ENCODE assay signal across 1 cellular context in the genomic region with DNA sequence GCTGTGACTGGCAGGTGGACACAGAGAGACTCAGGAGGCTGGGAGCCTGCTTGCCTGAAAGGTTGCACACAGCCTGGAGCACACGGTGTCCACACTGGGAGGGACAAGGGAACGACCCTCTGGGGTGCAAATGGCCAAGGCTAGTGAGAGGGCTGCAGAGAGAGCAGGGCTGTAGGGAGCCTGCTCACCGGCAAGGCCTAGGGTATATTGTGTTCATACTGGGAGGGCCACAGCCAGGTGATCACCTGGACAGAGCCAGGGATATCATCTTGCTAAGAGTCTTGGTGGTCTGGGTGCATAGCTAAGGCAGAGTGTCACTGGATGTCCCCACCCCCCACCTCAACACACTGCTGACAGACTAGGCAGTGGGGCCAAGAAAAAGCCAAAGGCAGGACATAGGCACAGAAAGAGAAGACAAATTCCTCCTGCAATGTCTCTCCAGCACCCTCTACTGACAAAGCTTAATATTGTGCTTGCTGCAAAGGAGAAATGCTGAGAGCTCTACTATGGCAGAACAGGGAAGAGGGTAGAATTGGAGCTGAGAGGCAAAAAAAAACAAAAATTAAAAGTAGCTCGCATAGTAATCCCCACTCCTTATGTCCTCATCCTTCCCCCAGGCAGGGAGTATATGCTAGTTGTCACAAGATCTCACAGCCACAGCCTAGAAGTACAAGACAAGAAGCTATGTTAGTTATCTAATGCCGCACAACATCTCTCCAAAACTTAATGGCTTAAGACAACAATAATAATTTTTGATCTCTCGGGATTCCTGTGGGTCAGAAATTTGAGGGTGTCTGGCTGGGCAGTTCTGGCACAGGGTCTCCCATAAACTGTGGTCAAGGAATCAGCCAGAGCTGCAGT.
TF ChIP-seq lines count a peak whose summit lies in the region.

No MANE protein-coding gene starts in this region.

TF ChIP-seq in GM23338, 12 proteins besides CTCF, POLR2A, EP300 and RAD21 (continued from another document):
- TF ChIP-seq, protein P1, sequence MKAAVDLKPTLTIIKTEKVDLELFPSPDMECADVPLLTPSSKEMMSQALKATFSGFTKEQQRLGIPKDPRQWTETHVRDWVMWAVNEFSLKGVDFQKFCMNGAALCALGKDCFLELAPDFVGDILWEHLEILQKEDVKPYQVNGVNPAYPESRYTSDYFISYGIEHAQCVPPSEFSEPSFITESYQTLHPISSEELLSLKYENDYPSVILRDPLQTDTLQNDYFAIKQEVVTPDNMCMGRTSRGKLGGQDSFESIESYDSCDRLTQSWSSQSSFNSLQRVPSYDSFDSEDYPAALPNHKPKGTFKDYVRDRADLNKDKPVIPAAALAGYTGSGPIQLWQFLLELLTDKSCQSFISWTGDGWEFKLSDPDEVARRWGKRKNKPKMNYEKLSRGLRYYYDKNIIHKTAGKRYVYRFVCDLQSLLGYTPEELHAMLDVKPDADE (IDR thresholded peaks at IDR 0.05): no peak
- TF ChIP-seq JUNB (IDR thresholded peaks at IDR 0.05; ENCODE audit: unreplicated experiment): no peak
- no peak for TF ChIP-seq CREB1 (CRISPR knock-in tag; IDR thresholded peaks at IDR 0.05; ENCODE audit: low read depth)
- TF ChIP-seq, protein P2, sequence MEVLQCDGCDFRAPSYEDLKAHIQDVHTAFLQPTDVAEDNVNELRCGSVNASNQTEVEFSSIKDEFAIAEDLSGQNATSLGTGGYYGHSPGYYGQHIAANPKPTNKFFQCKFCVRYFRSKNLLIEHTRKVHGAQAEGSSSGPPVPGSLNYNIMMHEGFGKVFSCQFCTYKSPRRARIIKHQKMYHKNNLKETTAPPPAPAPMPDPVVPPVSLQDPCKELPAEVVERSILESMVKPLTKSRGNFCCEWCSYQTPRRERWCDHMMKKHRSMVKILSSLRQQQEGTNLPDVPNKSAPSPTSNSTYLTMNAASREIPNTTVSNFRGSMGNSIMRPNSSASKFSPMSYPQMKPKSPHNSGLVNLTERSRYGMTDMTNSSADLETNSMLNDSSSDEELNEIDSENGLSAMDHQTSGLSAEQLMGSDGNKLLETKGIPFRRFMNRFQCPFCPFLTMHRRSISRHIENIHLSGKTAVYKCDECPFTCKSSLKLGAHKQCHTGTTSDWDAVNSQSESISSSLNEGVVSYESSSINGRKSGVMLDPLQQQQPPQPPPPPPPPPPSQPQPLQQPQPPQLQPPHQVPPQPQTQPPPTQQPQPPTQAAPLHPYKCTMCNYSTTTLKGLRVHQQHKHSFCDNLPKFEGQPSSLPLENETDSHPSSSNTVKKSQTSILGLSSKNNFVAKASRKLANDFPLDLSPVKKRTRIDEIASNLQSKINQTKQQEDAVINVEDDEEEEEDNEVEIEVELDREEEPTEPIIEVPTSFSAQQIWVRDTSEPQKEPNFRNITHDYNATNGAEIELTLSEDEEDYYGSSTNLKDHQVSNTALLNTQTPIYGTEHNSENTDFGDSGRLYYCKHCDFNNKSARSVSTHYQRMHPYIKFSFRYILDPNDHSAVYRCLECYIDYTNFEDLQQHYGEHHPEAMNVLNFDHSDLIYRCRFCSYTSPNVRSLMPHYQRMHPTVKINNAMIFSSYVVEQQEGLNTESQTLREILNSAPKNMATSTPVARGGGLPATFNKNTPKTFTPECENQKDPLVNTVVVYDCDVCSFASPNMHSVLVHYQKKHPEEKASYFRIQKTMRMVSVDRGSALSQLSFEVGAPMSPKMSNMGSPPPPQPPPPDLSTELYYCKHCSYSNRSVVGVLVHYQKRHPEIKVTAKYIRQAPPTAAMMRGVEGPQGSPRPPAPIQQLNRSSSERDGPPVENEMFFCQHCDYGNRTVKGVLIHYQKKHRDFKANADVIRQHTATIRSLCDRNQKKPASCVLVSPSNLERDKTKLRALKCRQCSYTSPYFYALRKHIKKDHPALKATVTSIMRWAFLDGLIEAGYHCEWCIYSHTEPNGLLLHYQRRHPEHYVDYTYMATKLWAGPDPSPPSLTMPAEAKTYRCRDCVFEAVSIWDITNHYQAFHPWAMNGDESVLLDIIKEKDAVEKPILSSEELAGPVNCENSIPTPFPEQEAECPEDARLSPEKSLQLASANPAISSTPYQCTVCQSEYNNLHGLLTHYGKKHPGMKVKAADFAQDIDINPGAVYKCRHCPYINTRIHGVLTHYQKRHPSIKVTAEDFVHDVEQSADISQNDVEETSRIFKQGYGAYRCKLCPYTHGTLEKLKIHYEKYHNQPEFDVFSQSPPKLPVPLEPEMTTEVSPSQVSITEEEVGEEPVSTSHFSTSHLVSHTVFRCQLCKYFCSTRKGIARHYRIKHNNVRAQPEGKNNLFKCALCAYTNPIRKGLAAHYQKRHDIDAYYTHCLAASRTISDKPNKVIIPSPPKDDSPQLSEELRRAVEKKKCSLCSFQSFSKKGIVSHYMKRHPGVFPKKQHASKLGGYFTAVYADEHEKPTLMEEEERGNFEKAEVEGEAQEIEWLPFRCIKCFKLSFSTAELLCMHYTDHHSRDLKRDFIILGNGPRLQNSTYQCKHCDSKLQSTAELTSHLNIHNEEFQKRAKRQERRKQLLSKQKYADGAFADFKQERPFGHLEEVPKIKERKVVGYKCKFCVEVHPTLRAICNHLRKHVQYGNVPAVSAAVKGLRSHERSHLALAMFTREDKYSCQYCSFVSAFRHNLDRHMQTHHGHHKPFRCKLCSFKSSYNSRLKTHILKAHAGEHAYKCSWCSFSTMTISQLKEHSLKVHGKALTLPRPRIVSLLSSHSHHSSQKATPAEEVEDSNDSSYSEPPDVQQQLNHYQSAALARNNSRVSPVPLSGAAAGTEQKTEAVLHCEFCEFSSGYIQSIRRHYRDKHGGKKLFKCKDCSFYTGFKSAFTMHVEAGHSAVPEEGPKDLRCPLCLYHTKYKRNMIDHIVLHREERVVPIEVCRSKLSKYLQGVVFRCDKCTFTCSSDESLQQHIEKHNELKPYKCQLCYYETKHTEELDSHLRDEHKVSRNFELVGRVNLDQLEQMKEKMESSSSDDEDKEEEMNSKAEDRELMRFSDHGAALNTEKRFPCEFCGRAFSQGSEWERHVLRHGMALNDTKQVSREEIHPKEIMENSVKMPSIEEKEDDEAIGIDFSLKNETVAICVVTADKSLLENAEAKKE (CRISPR knock-in tag; IDR thresholded peaks at IDR 0.05): no peak
- no peak for TF ChIP-seq ZNF331 (CRISPR knock-in tag; IDR thresholded peaks at IDR 0.05; ENCODE audit: low read depth)
- TF ChIP-seq POLR2AphosphoS5 (IDR thresholded peaks at IDR 0.05; ENCODE audit: low read depth): no peak
- no peak for TF ChIP-seq EZH2phosphoT487 (IDR thresholded peaks at IDR 0.05; ENCODE audit: unreplicated experiment)
- no peak for TF ChIP-seq EZH2 (IDR thresholded peaks at IDR 0.05; ENCODE audit: low read depth, unreplicated experiment)
- no peak for TF ChIP-seq STAT1 (IDR thresholded peaks at IDR 0.05; ENCODE audit: unreplicated experiment)
TF ChIP-seq in GM23338: peak in this region for 0.
